In genomic region chr9:35813434-35814105, GRCh38 we compare ENCODE assay signal across 8 cellular contexts. TPM values are rescaled to one million over a fixed set of nuclear protein-coding genes. Genes with fewer than 3 reads are reported as not detected.
DNase-seq lines count a peak whose midpoint lies in the region; ATAC-seq and TF ChIP-seq lines count a peak whose summit lies in the region.

No MANE protein-coding gene starts in this region.

- H3K27me3 Mint-ChIP-seq in naive thymus-derived CD4-positive, alpha-beta T cell = peaks cover 0 to 12% (median 0%) of the 10 kb centered on the region in 5 donors

- H3K9me3 ChIP-seq in colonic mucosa = no peaks in the 10 kb centered on the region
- H3K9me3 ChIP-seq in naive thymus-derived CD4-positive, alpha-beta T cell (ENCODE audit: control insufficient read depth in 2 of 3, low read length in 3 of 3) = no peaks in the 10 kb centered on the region

- intact Hi-C loops in colonic mucosa (cut with DNase I) = no loop called here
- intact Hi-C loops in naive thymus-derived CD4-positive, alpha-beta T cell (cut with micrococcal nuclease) = loop anchor here (2.0 to 10.0 kb wide), 10 partner anchors 57 to 1654 kb away; partner anchors contain the start of genes CCL27 (in 2 of the 2), VCP (in 2 of the 2), DNAJB5 (in 1 of the 2) and FANCG (in 1 of the 2)

- no peak for ATAC-seq in naive thymus-derived CD4-positive, alpha-beta T cell
- no peak for ATAC-seq in HG02885 (IDR thresholded peaks at IDR 0.05; ENCODE audit: poor library complexity, unreplicated experiment)
- ATAC-seq in GM18519 (IDR thresholded peaks at IDR 0.05; ENCODE audit: low FRiP score, unreplicated experiment) = no peak

- CTCF ChIA-PET in naive thymus-derived CD4-positive, alpha-beta T cell (lab: Charles Lee) = interaction anchor here (0.8 to 1.2 kb wide), 5 partner anchors 11 to 78 kb away, joined by 3 to 6 read pairs (median 4); partner anchors contain the start of genes FAM221B and TMEM8B

- peaks cover 0 to 6% (median 4%) of the 10 kb centered on the region in 5 donors for H3K36me3 Mint-ChIP-seq in naive thymus-derived CD4-positive, alpha-beta T cell

- no peaks in the 10 kb centered on the region for H3K36me3 ChIP-seq in colonic mucosa
- H3K36me3 ChIP-seq in naive thymus-derived CD4-positive, alpha-beta T cell (ENCODE audit: control insufficient read depth in 2 of 3, insufficient read depth in 3 of 3, low read length in 3 of 3) = peaks cover 0 to 10% (median 0%) of the 10 kb centered on the region in 3 experiments

- DNase-seq in NCI-H146 (lab: John Stamatoyannopoulos, UW) (peak; percentile 58), NCI-H146 treated with DMSO at 0.1 percent for 48 hours (lab: John Stamatoyannopoulos, UW; ENCODE audit: unreplicated experiment) (no peak), NB4 (ENCODE audit: low read depth) (peak; percentile 21), colonic mucosa (no peak), SIG-M5 treated with dmso at 0.1 percent for 504 hours (lab: John Stamatoyannopoulos, UW; ENCODE audit: unreplicated experiment) (no peak)
- DNase-seq in naive thymus-derived CD4-positive, alpha-beta T cell = no peak

- H3K4me3 ChIP-seq in NB4 (ENCODE audit: low read depth, low read length) (peak overlapping the region; percentile 67), colonic mucosa (no peak overlapping the region)
- no peak overlapping the region for H3K4me3 ChIP-seq in naive thymus-derived CD4-positive, alpha-beta T cell (ENCODE audit: low read length)

- H3K4me3 Mint-ChIP-seq in naive thymus-derived CD4-positive, alpha-beta T cell = peak overlapping the region; percentile 21 to 100 (median 90)

- POLR2A ChIA-PET in naive thymus-derived CD4-positive, alpha-beta T cell (lab: Charles Lee) = interaction anchor here (0.7 to 3.5 kb wide), 10 partner anchors 13 to 1167 kb away, joined by 3 to 18 read pairs (median 5); partner anchors contain the start of genes CREB3, FAM221B, GALT and MSMP

- peaks cover 23 to 43% (median 37%) of the 10 kb centered on the region in 7 donors for H3K4me1 Mint-ChIP-seq in naive thymus-derived CD4-positive, alpha-beta T cell

- no peaks in the 10 kb centered on the region for H3K27me3 ChIP-seq in colonic mucosa
- no peaks in the 10 kb centered on the region for H3K27me3 ChIP-seq in naive thymus-derived CD4-positive, alpha-beta T cell (ENCODE audit: control insufficient read depth in 2 of 2, insufficient read depth in 2 of 2, low read length in 2 of 2)

- TF ChIP-seq CTCF in NB4 (IDR thresholded peaks at IDR 0.05; ENCODE audit: low read depth, low read length) = no peak
- no peak for TF ChIP-seq CTCF in colonic mucosa (IDR thresholded peaks at IDR 0.05)

- peaks cover 14% of the 10 kb centered on the region for H3K4me1 ChIP-seq in colonic mucosa
- H3K4me1 ChIP-seq in naive thymus-derived CD4-positive, alpha-beta T cell (ENCODE audit: control insufficient read depth in 2 of 2, insufficient read depth in 2 of 2, low read length in 2 of 2) = peaks cover 19 to 27% of the 10 kb centered on the region in 2 donors

- H3K27ac ChIP-seq in colonic mucosa = peak overlapping the region; percentile 100
- H3K27ac ChIP-seq in naive thymus-derived CD4-positive, alpha-beta T cell (ENCODE audit: low read depth, low read length) = peak overlapping the region; percentile 0

- H3K27ac Mint-ChIP-seq in naive thymus-derived CD4-positive, alpha-beta T cell = peak overlapping the region in 8 of 9 donors; percentile 60 to 97 (median 88)

- TF ChIP-seq POLR2A in NB4 (IDR thresholded peaks at IDR 0.05; ENCODE audit: extremely low read depth, insufficient read length) = no peak

- peaks cover 0 to 7% (median 0%) of the 10 kb centered on the region in 11 donors for H3K9me3 Mint-ChIP-seq in naive thymus-derived CD4-positive, alpha-beta T cell

- H3K9ac ChIP-seq in colonic mucosa (ENCODE audit: low read depth in 2 of 2, low read length in 2 of 2) = peak overlapping the region in 1 of 2 donors; percentile 29

RNA-seq across cellular contexts. Expression of gene HINT2, which starts 1.3 kb away (rescaled TPM):
- 10 to 100 TPM; 49.5 to 64.5 TPM for total RNA-seq in colonic mucosa
- 10 to 100 TPM; 14.3 to 50.7 (median 22.2) TPM for total RNA-seq in naive thymus-derived CD4-positive, alpha-beta T cell
- polyA plus RNA-seq in naive thymus-derived CD4-positive, alpha-beta T cell = 10 to 100 TPM; 63.5 to 74.5 TPM

RNA-seq across cellular contexts. Expression of gene SPAG8, which starts 1.5 kb away (rescaled TPM):
- under 1 TPM; 0.58 to 0.82 TPM for total RNA-seq in colonic mucosa
- 1 to 10 TPM; 2.1 to 9.1 (median 3.2) TPM for total RNA-seq in naive thymus-derived CD4-positive, alpha-beta T cell
- polyA plus RNA-seq in naive thymus-derived CD4-positive, alpha-beta T cell = 1 to 10 TPM; 1.2 to 1.9 TPM

RNA-seq across cellular contexts. Expression of gene FAM221B, which starts 15.0 kb away (rescaled TPM):
- total RNA-seq in colonic mucosa = under 1 TPM in 1 of 2 donors, not detected in 1; 0.05 TPM
- under 1 TPM in 1 of 5 experiments, not detected in 4; 0.32 TPM for total RNA-seq in naive thymus-derived CD4-positive, alpha-beta T cell
- polyA plus RNA-seq in naive thymus-derived CD4-positive, alpha-beta T cell = not detected

RNA-seq across cellular contexts. Expression of gene TMEM8B, which starts 15.5 kb away (rescaled TPM):
- total RNA-seq in colonic mucosa = 10 to 100 TPM; 15.1 to 17.6 TPM
- total RNA-seq in naive thymus-derived CD4-positive, alpha-beta T cell = 10 to 100 TPM in 4 of 5 experiments, 1 to 10 TPM in 1; 3.9 to 11.6 (median 10.6) TPM
- polyA plus RNA-seq in naive thymus-derived CD4-positive, alpha-beta T cell = 1 to 10 TPM; 3.0 to 3.5 TPM

RNA-seq across cellular contexts. Expression of gene NPR2, which starts 22.2 kb away (rescaled TPM):
- total RNA-seq in colonic mucosa = 1 to 10 TPM; 7.0 to 9.7 TPM
- 10 to 100 TPM in 3 of 5 experiments, 1 to 10 TPM in 2; 3.1 to 22.2 (median 11.2) TPM for total RNA-seq in naive thymus-derived CD4-positive, alpha-beta T cell
- 1 to 10 TPM; 1.0 to 1.2 TPM for polyA plus RNA-seq in naive thymus-derived CD4-positive, alpha-beta T cell

Comparison
In these comparisons a context has a peak if more than half of its experiments do, and no peak if none do; other contexts are left out.
1. DNase-seq: peak in NCI-H146 (single experiment) and NB4 (single experiment); none in NCI-H146 treated with DMSO at 0.1 percent for 48 hours (single experiment), colonic mucosa (single experiment), naive thymus-derived CD4-positive, alpha-beta T cell (0 of 9) and SIG-M5 treated with dmso at 0.1 percent for 504 hours (single experiment).